ENCODE assay signal across 11 cellular contexts in the genomic region with DNA sequence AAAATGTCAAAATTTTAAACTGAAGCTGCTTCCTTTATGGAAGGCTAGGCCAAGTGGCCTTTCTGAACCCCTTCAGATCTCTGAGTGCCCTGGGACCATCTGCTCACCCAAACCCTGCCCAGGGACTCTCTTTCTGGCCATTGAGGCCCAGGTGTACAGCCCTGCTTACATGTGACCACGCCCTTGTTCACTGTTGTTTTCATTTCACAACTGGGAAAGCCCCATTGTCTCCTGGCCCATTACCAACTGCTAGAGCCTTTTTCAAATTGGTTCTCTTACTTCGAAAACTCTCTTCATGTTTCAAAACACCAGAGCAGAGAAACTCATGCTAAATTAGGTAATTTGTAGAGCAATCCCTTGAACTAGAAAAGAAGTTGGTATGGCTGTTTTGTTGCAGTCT.
A peak's percentile ranks its signal among the peaks of the same experiment; 100 is the strongest.
DNase-seq lines count a peak whose midpoint lies in the region; ATAC-seq lines count a peak whose summit lies in the region.
"Had no signal": no experiment of that assay in that cellular context is flagged by ENCODE, and none has a peak within 500 bp of the region (broad histone marks: within the 10 kb centered on the region; RNA-seq: fewer than 3 reads in every experiment).

No MANE protein-coding gene starts in this region.

- ATAC-seq in HG02798 (IDR thresholded peaks at IDR 0.05; ENCODE audit: poor library complexity, unreplicated experiment), result peak; percentile 90
- peak; percentile 33 to 47 for ATAC-seq in stimulated activated naive B cell treated with anti-CD40 and anti-IgM and Interleukin-4, amounts not matched to agents 10 μg/mL and 1 μg/mL and 100 μg/mL, for 72 hours (replicated peaks)
- no peak for ATAC-seq in left ventricle myocardium superior
- ATAC-seq: Panc1 had no signal

- H3K9me3 Mint-ChIP-seq in activated naive CD4-positive, alpha-beta T cell treated with anti-CD3 and anti-CD28 coated beads, Interleukin-2, amount 50 U/mL, for 24 hours, result peaks cover 6% of the 10 kb centered on the region
- peaks cover 5% of the 10 kb centered on the region for H3K9me3 Mint-ChIP-seq in T-helper 1 cell treated with Interleukin-12 subunit alpha and Interleukin-12 subunit beta and Interleukin-4 antibody, amounts not matched to agents 30 μg/mL and 1 μg/mL, for 36 hours
- H3K9me3 Mint-ChIP-seq in stimulated activated naive B cell treated with anti-CD40 and anti-IgM and Interleukin-4, amounts not matched to agents 10 μg/mL and 1 μg/mL and 100 μg/mL, for 72 hours, result peaks cover 0 to 3% of the 10 kb centered on the region in 2 donors
- H3K9me3 Mint-ChIP-seq: dendritic cell treated with granulocyte-macrophage colony-stimulating factor and Interleukin-4, amounts not matched to agents 40 ng/mL and 50 ng/mL, for 4 days had no signal

- no peaks in the 10 kb centered on the region for H3K36me3 Mint-ChIP-seq in activated naive CD4-positive, alpha-beta T cell treated with anti-CD3 and anti-CD28 coated beads, Interleukin-2, amount 50 U/mL, for 24 hours
- H3K36me3 Mint-ChIP-seq in T-helper 1 cell treated with Interleukin-12 subunit alpha and Interleukin-12 subunit beta and Interleukin-4 antibody, amounts not matched to agents 30 μg/mL and 1 μg/mL, for 36 hours (ENCODE audit: low read depth), result no peaks in the 10 kb centered on the region
- H3K36me3 Mint-ChIP-seq in stimulated activated naive B cell treated with anti-CD40 and anti-IgM and Interleukin-4, amounts not matched to agents 10 μg/mL and 1 μg/mL and 100 μg/mL, for 72 hours, result no peaks in the 10 kb centered on the region

- H3K4me1 Mint-ChIP-seq in activated naive CD4-positive, alpha-beta T cell treated with anti-CD3 and anti-CD28 coated beads, Interleukin-2, amount 50 U/mL, for 24 hours, result peaks cover 33% of the 10 kb centered on the region
- H3K4me1 Mint-ChIP-seq in T-helper 1 cell treated with Interleukin-12 subunit alpha and Interleukin-12 subunit beta and Interleukin-4 antibody, amounts not matched to agents 30 μg/mL and 1 μg/mL, for 36 hours (ENCODE audit: low read depth), result peaks cover 22% of the 10 kb centered on the region
- peaks cover 7% of the 10 kb centered on the region in 2 donors for H3K4me1 Mint-ChIP-seq in stimulated activated naive B cell treated with anti-CD40 and anti-IgM and Interleukin-4, amounts not matched to agents 10 μg/mL and 1 μg/mL and 100 μg/mL, for 72 hours

- H3K27me3 Mint-ChIP-seq in activated naive CD4-positive, alpha-beta T cell treated with anti-CD3 and anti-CD28 coated beads, Interleukin-2, amount 50 U/mL, for 24 hours, result peaks cover 2% of the 10 kb centered on the region
- H3K27me3 Mint-ChIP-seq in T-helper 1 cell treated with Interleukin-12 subunit alpha and Interleukin-12 subunit beta and Interleukin-4 antibody, amounts not matched to agents 30 μg/mL and 1 μg/mL, for 36 hours (ENCODE audit: low read depth), result peaks cover 6% of the 10 kb centered on the region
- peaks cover 0 to 12% of the 10 kb centered on the region in 2 donors for H3K27me3 Mint-ChIP-seq in stimulated activated naive B cell treated with anti-CD40 and anti-IgM and Interleukin-4, amounts not matched to agents 10 μg/mL and 1 μg/mL and 100 μg/mL, for 72 hours
- H3K27me3 Mint-ChIP-seq: dendritic cell treated with granulocyte-macrophage colony-stimulating factor and Interleukin-4, amounts not matched to agents 40 ng/mL and 50 ng/mL, for 4 days had no signal

- no peak overlapping the region for H3K4me3 Mint-ChIP-seq in activated naive CD4-positive, alpha-beta T cell treated with anti-CD3 and anti-CD28 coated beads, Interleukin-2, amount 50 U/mL, for 24 hours
- peak overlapping the region; percentile 49 for H3K4me3 Mint-ChIP-seq in T-helper 1 cell treated with Interleukin-12 subunit alpha and Interleukin-12 subunit beta and Interleukin-4 antibody, amounts not matched to agents 30 μg/mL and 1 μg/mL, for 36 hours
- no peak overlapping the region for H3K4me3 Mint-ChIP-seq in stimulated activated naive B cell treated with anti-CD40 and anti-IgM and Interleukin-4, amounts not matched to agents 10 μg/mL and 1 μg/mL and 100 μg/mL, for 72 hours
- H3K4me3 Mint-ChIP-seq: dendritic cell treated with granulocyte-macrophage colony-stimulating factor and Interleukin-4, amounts not matched to agents 40 ng/mL and 50 ng/mL, for 4 days had no signal

- peak overlapping the region; percentile 52 for H3K27ac Mint-ChIP-seq in activated naive CD4-positive, alpha-beta T cell treated with anti-CD3 and anti-CD28 coated beads, Interleukin-2, amount 50 U/mL, for 24 hours
- peak overlapping the region; percentile 86 for H3K27ac Mint-ChIP-seq in T-helper 1 cell treated with Interleukin-12 subunit alpha and Interleukin-12 subunit beta and Interleukin-4 antibody, amounts not matched to agents 30 μg/mL and 1 μg/mL, for 36 hours
- no peak overlapping the region for H3K27ac Mint-ChIP-seq in stimulated activated naive B cell treated with anti-CD40 and anti-IgM and Interleukin-4, amounts not matched to agents 10 μg/mL and 1 μg/mL and 100 μg/mL, for 72 hours
- H3K27ac Mint-ChIP-seq: dendritic cell treated with granulocyte-macrophage colony-stimulating factor and Interleukin-4, amounts not matched to agents 40 ng/mL and 50 ng/mL, for 4 days had no signal

- intact Hi-C loops in left ventricle myocardium superior (cut with micrococcal nuclease), result no loop called here

- no peak for DNase-seq in activated naive CD4-positive, alpha-beta T cell (lab: John Stamatoyannopoulos, UW)
- DNase-seq in stimulated activated naive B cell treated with anti-CD40 and anti-IgM and Interleukin-4, amounts not matched to agents 10 μg/mL and 1 μg/mL and 100 μg/mL, for 72 hours, result no peak
- DNase-seq in left ventricle myocardium superior (no peak), islet precursor cell (no peak)
- DNase-seq in NK-92 treated with Interleukin-12 subunit alpha and Interleukin-12 subunit beta, amount 100 ng/mL, for 24 hours (lab: John Stamatoyannopoulos, UW), result no peak
- DNase-seq: right lobe of liver had no signal
